ENCODE assay signal across 2 cellular contexts in the genomic region with DNA sequence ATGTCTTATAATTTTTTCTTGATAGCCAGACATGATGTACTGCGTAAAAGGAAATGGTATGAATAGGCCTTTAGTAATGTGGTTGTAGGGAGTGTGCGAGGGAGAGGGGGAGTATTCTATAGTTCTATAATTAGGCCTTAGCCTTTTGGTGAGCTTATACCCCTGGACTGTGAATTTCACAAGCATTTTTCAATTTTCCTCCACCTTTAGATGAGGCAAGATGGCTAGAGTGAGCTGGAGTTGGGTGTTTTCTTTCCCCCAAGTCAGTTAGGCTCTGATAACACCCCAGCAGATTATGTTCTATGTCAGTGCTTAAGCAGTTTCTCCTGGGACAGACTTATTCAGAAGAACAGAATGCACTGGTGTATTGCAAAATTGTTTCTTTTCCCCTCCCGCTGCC.
TF ChIP-seq lines count a peak whose summit lies in the region.

No MANE protein-coding gene starts in this region.

TF ChIP-seq in IMR-90, 13 proteins besides CTCF, POLR2A, EP300 and RAD21:
- TF ChIP-seq, protein P1, sequence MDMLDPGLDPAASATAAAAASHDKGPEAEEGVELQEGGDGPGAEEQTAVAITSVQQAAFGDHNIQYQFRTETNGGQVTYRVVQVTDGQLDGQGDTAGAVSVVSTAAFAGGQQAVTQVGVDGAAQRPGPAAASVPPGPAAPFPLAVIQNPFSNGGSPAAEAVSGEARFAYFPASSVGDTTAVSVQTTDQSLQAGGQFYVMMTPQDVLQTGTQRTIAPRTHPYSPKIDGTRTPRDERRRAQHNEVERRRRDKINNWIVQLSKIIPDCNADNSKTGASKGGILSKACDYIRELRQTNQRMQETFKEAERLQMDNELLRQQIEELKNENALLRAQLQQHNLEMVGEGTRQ (IDR thresholded peaks at IDR 0.05; ENCODE audit: low read depth, low read length): no peak
- no peak for TF ChIP-seq CHD1 (IDR thresholded peaks at IDR 0.05; ENCODE audit: low read depth, low read length)
- no peak for TF ChIP-seq MAFK (IDR thresholded peaks at IDR 0.05; ENCODE audit: low read depth, low read length)
- TF ChIP-seq MXI1 (IDR thresholded peaks at IDR 0.05; ENCODE audit: borderline replicate concordance, low read depth, low read length): no peak
- no peak for TF ChIP-seq CEBPB (IDR thresholded peaks at IDR 0.05; ENCODE audit: low read depth, low read length)
- TF ChIP-seq MAZ (IDR thresholded peaks at IDR 0.05; ENCODE audit: borderline replicate concordance, low read depth, low read length): no peak
- no peak for TF ChIP-seq FOS (IDR thresholded peaks at IDR 0.05; ENCODE audit: low read depth, low read length)
- no peak for TF ChIP-seq NFE2L2 (IDR thresholded peaks at IDR 0.05; ENCODE audit: low read depth, low read length)
- no peak for TF ChIP-seq RCOR1 (IDR thresholded peaks at IDR 0.05; ENCODE audit: insufficient replicate concordance, low read length)
- TF ChIP-seq BHLHE40 (IDR thresholded peaks at IDR 0.05; ENCODE audit: low read depth, low read length): no peak
- TF ChIP-seq RFX5 (IDR thresholded peaks at IDR 0.05; ENCODE audit: low read depth, low read length): no peak
- no peak for TF ChIP-seq SMC3 (IDR thresholded peaks at IDR 0.05; ENCODE audit: low read depth, low read length)
- TF ChIP-seq, protein P2, sequence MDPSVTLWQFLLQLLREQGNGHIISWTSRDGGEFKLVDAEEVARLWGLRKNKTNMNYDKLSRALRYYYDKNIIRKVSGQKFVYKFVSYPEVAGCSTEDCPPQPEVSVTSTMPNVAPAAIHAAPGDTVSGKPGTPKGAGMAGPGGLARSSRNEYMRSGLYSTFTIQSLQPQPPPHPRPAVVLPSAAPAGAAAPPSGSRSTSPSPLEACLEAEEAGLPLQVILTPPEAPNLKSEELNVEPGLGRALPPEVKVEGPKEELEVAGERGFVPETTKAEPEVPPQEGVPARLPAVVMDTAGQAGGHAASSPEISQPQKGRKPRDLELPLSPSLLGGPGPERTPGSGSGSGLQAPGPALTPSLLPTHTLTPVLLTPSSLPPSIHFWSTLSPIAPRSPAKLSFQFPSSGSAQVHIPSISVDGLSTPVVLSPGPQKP (IDR thresholded peaks at IDR 0.05; ENCODE audit: borderline replicate concordance, low read depth, low read length): no peak

TF ChIP-seq in K562, 482 proteins besides CTCF, POLR2A, EP300 and RAD21:
- TF ChIP-seq ZNF140 (CRISPR knock-in tag; IDR thresholded peaks at IDR 0.05) (no peak), ZFPM2 (CRISPR knock-in tag; IDR thresholded peaks at IDR 0.05) (no peak), POU5F1 (IDR thresholded peaks at IDR 0.05; ENCODE audit: borderline replicate concordance, low read depth, low read length, partially characterized antibody) (no peak), MEF2D (tag; conservative IDR thresholded peaks at IDR 0.05; ENCODE audit: low read depth) (peak; percentile 33; the same call in 1 of the 2 replicates), ILK (tag; IDR thresholded peaks at IDR 0.05; ENCODE audit: borderline replicate concordance, low read depth) (no peak)
TF ChIP-seq in K562: peak in this region for 1.
